ENCODE assay signal across 10 cellular contexts in the genomic region with DNA sequence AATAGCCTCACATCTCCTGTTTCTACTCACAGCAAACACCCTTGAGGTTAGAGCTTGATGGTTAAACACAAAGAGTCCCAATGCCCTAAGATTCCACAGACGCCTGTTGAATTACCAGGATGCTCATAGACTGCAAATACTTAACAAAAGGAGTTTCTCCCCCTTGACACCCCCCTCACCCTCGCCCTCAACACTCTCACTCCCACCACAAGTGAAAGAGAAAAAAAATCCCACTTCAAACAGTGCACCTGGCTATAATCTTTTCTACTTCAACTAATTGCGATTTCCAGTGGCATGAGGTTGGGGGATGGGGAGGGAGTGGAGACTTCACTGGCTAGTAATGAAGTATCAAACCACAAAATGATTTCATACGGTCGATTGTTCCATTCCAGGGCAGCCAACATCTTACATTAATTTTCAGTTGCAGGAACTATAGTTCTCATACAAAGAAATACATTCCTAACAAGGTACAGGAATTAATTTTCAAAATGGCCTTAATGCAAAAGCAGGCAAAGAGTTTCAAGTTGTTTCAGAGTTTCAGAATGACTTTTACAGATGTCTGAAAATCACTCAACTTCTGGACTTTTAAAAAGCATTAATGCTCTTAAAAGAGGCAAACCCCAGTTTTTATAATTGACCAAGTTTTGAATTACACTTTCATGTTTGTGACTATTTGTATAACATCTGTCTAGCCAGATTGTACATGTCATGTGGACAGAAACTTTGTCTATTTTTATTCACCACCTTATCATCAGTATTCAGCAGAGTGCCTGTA.
A peak's percentile ranks its signal among the peaks of the same experiment; 100 is the strongest.
DNase-seq lines count a peak whose midpoint lies in the region; ATAC-seq and TF ChIP-seq lines count a peak whose summit lies in the region.
"Had no signal": no experiment of that assay in that cellular context is flagged by ENCODE, and none has a peak within 500 bp of the region (broad histone marks: within the 10 kb centered on the region; RNA-seq: fewer than 3 reads in every experiment).

No MANE protein-coding gene starts in this region.

- in situ Hi-C loops in GM13977 (cut with MboI; ENCODE audit: low pct_unique_long_range_greater_than_20kb, low sequenced_read_pairs, unreplicated experiment), result no loop called here

- CTCF ChIA-PET in HEK293T (lab: Yijun Ruan, JAX), result no interaction called here

- POLR2A ChIA-PET in HEK293T (lab: Yijun Ruan, JAX), result no interaction called here

- intact Hi-C loops in sciatic nerve (cut with DNase I), result no loop called here

- ATAC-seq in GM21528 (IDR thresholded peaks at IDR 0.05; ENCODE audit: low FRiP score, unreplicated experiment), result peak; percentile 58
- peak; percentile 64 for ATAC-seq in HG03457 (IDR thresholded peaks at IDR 0.05; ENCODE audit: unreplicated experiment)
- ATAC-seq in sciatic nerve, result no peak
- ATAC-seq in left lobe of liver, result no peak

- no peak for TF ChIP-seq CTCF in GM13977 (IDR thresholded peaks at IDR 0.05; ENCODE audit: extremely low read depth, insufficient read depth, missing control alignments)

- DNase-seq in GM13977 (ENCODE audit: low spot score) (peak; percentile 4), RPMI7951 (ENCODE audit: low read depth) (peak; percentile 21), sciatic nerve (ENCODE audit: low spot score) (no peak), HEK293T (ENCODE audit: extremely low spot score) (no peak), left lobe of liver (ENCODE audit: low spot score) (no peak)
- no peak for DNase-seq in activated CD8-positive, alpha-beta memory T cell treated with anti-CD3 and anti-CD28 coated beads, Interleukin-2, amount 50 U/mL, for 4 hours
- DNase-seq: activated gamma-delta T cell, testis had no signal

TF ChIP-seq in HEK293T, 16 proteins besides CTCF, POLR2A, EP300 and RAD21:
- TF ChIP-seq, protein P1, sequence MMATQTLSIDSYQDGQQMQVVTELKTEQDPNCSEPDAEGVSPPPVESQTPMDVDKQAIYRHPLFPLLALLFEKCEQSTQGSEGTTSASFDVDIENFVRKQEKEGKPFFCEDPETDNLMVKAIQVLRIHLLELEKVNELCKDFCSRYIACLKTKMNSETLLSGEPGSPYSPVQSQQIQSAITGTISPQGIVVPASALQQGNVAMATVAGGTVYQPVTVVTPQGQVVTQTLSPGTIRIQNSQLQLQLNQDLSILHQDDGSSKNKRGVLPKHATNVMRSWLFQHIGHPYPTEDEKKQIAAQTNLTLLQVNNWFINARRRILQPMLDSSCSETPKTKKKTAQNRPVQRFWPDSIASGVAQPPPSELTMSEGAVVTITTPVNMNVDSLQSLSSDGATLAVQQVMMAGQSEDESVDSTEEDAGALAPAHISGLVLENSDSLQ (IDR thresholded peaks at IDR 0.05), result no peak
- TF ChIP-seq HDGF (IDR thresholded peaks at IDR 0.05; ENCODE audit: borderline replicate concordance), result no peak
- no peak for TF ChIP-seq BHLHE40 (IDR thresholded peaks at IDR 0.05; ENCODE audit: borderline replicate concordance)
- no peak for TF ChIP-seq LEF1 (IDR thresholded peaks at IDR 0.05; ENCODE audit: borderline replicate concordance)
- no peak for TF ChIP-seq ZNF384 (IDR thresholded peaks at IDR 0.05)
- no peak for TF ChIP-seq L3MBTL2 (conservative IDR thresholded peaks at IDR 0.05)
- TF ChIP-seq CTBP1 (IDR thresholded peaks at IDR 0.05; ENCODE audit: borderline replicate concordance), result no peak

Comparison
In these comparisons a context has a peak if more than half of its experiments do, and no peak if none do; other contexts are left out.
1. DNase-seq: peak in GM13977 (single experiment) and RPMI7951 (single experiment); none in sciatic nerve (single experiment), activated CD8-positive, alpha-beta memory T cell treated with anti-CD3 and anti-CD28 coated beads, Interleukin-2, amount 50 U/mL, for 4 hours (single experiment), HEK293T (single experiment) and left lobe of liver (single experiment).
2. ATAC-seq: peak in GM21528 (single experiment) and HG03457 (single experiment); none in sciatic nerve (single experiment) and left lobe of liver (single experiment).